Comparison of ENCODE assay signal across 1 cellular context in genomic region chr11:102138677-102139076, GRCh38.
TF ChIP-seq lines count a peak whose summit lies in the region.

No MANE protein-coding gene starts in this region.

TF ChIP-seq in GM23338, 12 proteins besides CTCF, POLR2A, EP300 and RAD21 (continued from another document):
- TF ChIP-seq REST (IDR thresholded peaks at IDR 0.05; ENCODE audit: unreplicated experiment) (no peak), ZNF331 (CRISPR knock-in tag; IDR thresholded peaks at IDR 0.05; ENCODE audit: low read depth) (no peak), CREB1 (CRISPR knock-in tag; IDR thresholded peaks at IDR 0.05; ENCODE audit: low read depth) (no peak), NANOG (IDR thresholded peaks at IDR 0.05; ENCODE audit: borderline replicate concordance) (no peak), ZNF114 (CRISPR knock-in tag; IDR thresholded peaks at IDR 0.05) (no peak), JUNB (IDR thresholded peaks at IDR 0.05; ENCODE audit: unreplicated experiment) (no peak), STAT1 (IDR thresholded peaks at IDR 0.05; ENCODE audit: unreplicated experiment) (no peak), EZH2phosphoT487 (IDR thresholded peaks at IDR 0.05; ENCODE audit: unreplicated experiment) (no peak)
- TF ChIP-seq, protein P1, sequence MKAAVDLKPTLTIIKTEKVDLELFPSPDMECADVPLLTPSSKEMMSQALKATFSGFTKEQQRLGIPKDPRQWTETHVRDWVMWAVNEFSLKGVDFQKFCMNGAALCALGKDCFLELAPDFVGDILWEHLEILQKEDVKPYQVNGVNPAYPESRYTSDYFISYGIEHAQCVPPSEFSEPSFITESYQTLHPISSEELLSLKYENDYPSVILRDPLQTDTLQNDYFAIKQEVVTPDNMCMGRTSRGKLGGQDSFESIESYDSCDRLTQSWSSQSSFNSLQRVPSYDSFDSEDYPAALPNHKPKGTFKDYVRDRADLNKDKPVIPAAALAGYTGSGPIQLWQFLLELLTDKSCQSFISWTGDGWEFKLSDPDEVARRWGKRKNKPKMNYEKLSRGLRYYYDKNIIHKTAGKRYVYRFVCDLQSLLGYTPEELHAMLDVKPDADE (IDR thresholded peaks at IDR 0.05) = no peak
TF ChIP-seq in GM23338: peak in this region for 0.
